ENCODE assay signal across 8 cellular contexts in genomic region chr19:48397636-48398328, GRCh38. TPM values are rescaled to one million over a fixed set of nuclear protein-coding genes. Genes with fewer than 3 reads are reported as not detected.
DNase-seq lines count a peak whose midpoint lies in the region; ATAC-seq and TF ChIP-seq lines count a peak whose summit lies in the region.

No MANE protein-coding gene starts in this region.

- peak overlapping the region; percentile 63 for H3K27ac ChIP-seq in C4-2B
- H3K27ac ChIP-seq in HUES64 (ENCODE audit: low read depth, low read length): no peak overlapping the region
- H3K27ac ChIP-seq in mammary epithelial cell (ENCODE audit: insufficient read depth, low read depth, low read length): no peak overlapping the region
- H3K27ac ChIP-seq in gastrocnemius medialis: no peak overlapping the region

- no peaks in the 10 kb centered on the region for H4K20me1 ChIP-seq in mammary epithelial cell (ENCODE audit: insufficient read depth, low read length)

- in situ Hi-C loops in mammary epithelial cell (cut with MboI; ENCODE audit: low sequenced_read_pairs in 2 of 2): no loop called here
- in situ Hi-C loops in gastrocnemius medialis (cut with MboI; ENCODE audit: low sequenced_read_pairs in 4 of 4): no loop called here

- ATAC-seq in natural killer cell (no peak), gastrocnemius medialis (no peak)

- H3K9me3 ChIP-seq in HUES64 (ENCODE audit: insufficient read depth, low read depth, low read length): no peaks in the 10 kb centered on the region
- no peaks in the 10 kb centered on the region for H3K9me3 ChIP-seq in mammary epithelial cell (replicated peaks; ENCODE audit: insufficient read depth, low read length)
- no peaks in the 10 kb centered on the region for H3K9me3 ChIP-seq in gastrocnemius medialis

- WGBS in HUES64: 25% methylated on average over 24 of the region's 24 CpGs
- 58% methylated on average over 14 of the region's 24 CpGs for WGBS in mammary epithelial cell (ENCODE audit: low coverage, missing lambda C conversion rate)

- H3K4me1 ChIP-seq in HUES64 (ENCODE audit: insufficient read depth, low read length) (peaks cover 17% of the 10 kb centered on the region), mammary epithelial cell (ENCODE audit: insufficient read depth, low read length) (peaks cover 21% of the 10 kb centered on the region), gastrocnemius medialis (peaks cover 0 to 16% of the 10 kb centered on the region in 2 donors)

- H3K4me2 ChIP-seq in mammary epithelial cell (ENCODE audit: insufficient read depth, low read depth, low read length): peak overlapping the region; percentile 58

- DNase-seq in mammary epithelial cell (no peak), natural killer cell (no peak), gastrocnemius medialis (no peak), NCI-H1048 (lab: John Stamatoyannopoulos, UW) (no peak), GM10248 (ENCODE audit: extremely low spot score) (no peak)
- no peak for DNase-seq in stimulated activated naive CD4-positive, alpha-beta T cell (lab: John Stamatoyannopoulos, UW)

- H3K27me3 ChIP-seq in HUES64 (ENCODE audit: insufficient read depth, low read length) (peaks cover 55% of the 10 kb centered on the region), mammary epithelial cell (ENCODE audit: insufficient read depth, low read length) (peaks cover 10% of the 10 kb centered on the region), gastrocnemius medialis (peaks cover 52 to 62% (median 54%) of the 10 kb centered on the region in 3 donors)

- no peak for TF ChIP-seq CTCF in C4-2B (conservative IDR thresholded peaks at IDR 0.05)
- TF ChIP-seq CTCF in mammary epithelial cell (conservative IDR thresholded peaks at IDR 0.05 in 1 of 2, IDR thresholded peaks at IDR 0.05 in 1 of 2; ENCODE audit: extremely low read depth in 1 of 2, insufficient read depth in 1 of 2, low read depth in 1 of 2, low read length in 2 of 2): no peak
- TF ChIP-seq CTCF in natural killer cell (IDR thresholded peaks at IDR 0.05): no peak
- no peak for TF ChIP-seq CTCF in gastrocnemius medialis (IDR thresholded peaks at IDR 0.05 in 4 of 5, conservative IDR thresholded peaks at IDR 0.05 in 1 of 5)
- TF ChIP-seq CTCF in GM10248 (IDR thresholded peaks at IDR 0.05; ENCODE audit: control extremely low read depth, extremely low read depth, low read depth, missing control alignments): no peak

- TF ChIP-seq POLR2A in gastrocnemius medialis (IDR thresholded peaks at IDR 0.05): no peak

- H3K4me3 ChIP-seq in HUES64 (ENCODE audit: low read length): peak overlapping the region; percentile 65
- peak overlapping the region; percentile 17 to 56 (median 54) for H3K4me3 ChIP-seq in mammary epithelial cell (replicated peaks in 1 of 3; ENCODE audit: insufficient read depth in 1 of 3, low read depth in 2 of 3, low read length in 3 of 3)
- H3K4me3 ChIP-seq in gastrocnemius medialis: peak overlapping the region in 2 of 4 donors; percentile 26 to 39

- peak overlapping the region; percentile 68 for H3K9ac ChIP-seq in HUES64 (ENCODE audit: low read depth, low read length)
- H3K9ac ChIP-seq in mammary epithelial cell (ENCODE audit: insufficient read depth, low read length): peak overlapping the region; percentile 44

- peaks cover 39 to 58% of the 10 kb centered on the region in 2 donors for H3K4me1 Mint-ChIP-seq in natural killer cell

- peak overlapping the region; percentile 68 for H2AFZ ChIP-seq in mammary epithelial cell (ENCODE audit: low read depth, low read length)

- CTCF ChIA-PET in mammary epithelial cell (lab: Charles Lee; ENCODE audit: low non-redundant PET): no interaction called here
- CTCF ChIA-PET in GM10248 (lab: Yijun Ruan, JAX): no interaction called here

- POLR2A ChIA-PET in GM10248 (lab: Yijun Ruan, JAX): no interaction called here

- intact Hi-C loops in mammary epithelial cell (cut with micrococcal nuclease) (loop anchor here (2.0 kb wide), 2 partner anchors 77 to 91 kb away; a partner anchor contains a TSS), natural killer cell (cut with micrococcal nuclease) (no loop called here), gastrocnemius medialis (cut with DNase I; ENCODE audit: low total_unique reads) (no loop called here)

- dilution Hi-C loops in mammary epithelial cell (cut with HindIII; ENCODE audit: low sequenced_read_pairs): no loop called here

- peaks cover 12 to 39% of the 10 kb centered on the region in 2 donors for H3K27me3 Mint-ChIP-seq in natural killer cell (ENCODE audit: low read depth in 2 of 2)

- H3K36me3 Mint-ChIP-seq in natural killer cell: no peaks in the 10 kb centered on the region

- H3K79me2 ChIP-seq in mammary epithelial cell (ENCODE audit: insufficient read depth, low read length): no peaks in the 10 kb centered on the region

- no TSS peak for BruUV-seq in mammary epithelial cell (replicated peaks; lab: Mats Ljungman, UMichigan)

- H3K9me3 Mint-ChIP-seq in natural killer cell: peaks cover 0 to 3% of the 10 kb centered on the region in 2 donors

- H3K36me3 ChIP-seq in HUES64 (ENCODE audit: insufficient read depth, low read length) (no peaks in the 10 kb centered on the region), mammary epithelial cell (ENCODE audit: insufficient read depth, low read length) (no peaks in the 10 kb centered on the region), gastrocnemius medialis (no peaks in the 10 kb centered on the region)

- peak overlapping the region; percentile 96 for H3K4me3 Mint-ChIP-seq in natural killer cell

- peak overlapping the region; percentile 79 to 82 for H3K27ac Mint-ChIP-seq in natural killer cell

RNA-seq across cellular contexts. Expression of gene GRIN2D, which starts 4.3 kb away (rescaled TPM):
- 1.4 TPM for polyA plus RNA-seq in HUES64 (2013, experiment 1 of 2)
- polyA plus RNA-seq in HUES64 (2013, experiment 2 of 2): 3.4 TPM
- total RNA-seq in mammary epithelial cell (under 1 TPM; 0.17 to 0.21 TPM), natural killer cell (under 1 TPM; 0.05 to 0.28 (median 0.07) TPM), gastrocnemius medialis (under 1 TPM in 3 of 4 donors, not detected in 1; 0.07 to 0.27 (median 0.09) TPM)
- polyA plus RNA-seq in mammary epithelial cell: 0.05 TPM
- 0.21 TPM for polyA minus RNA-seq in mammary epithelial cell

RNA-seq across cellular contexts. Expression of gene KDELR1, which starts 6.4 kb away (rescaled TPM):
- polyA plus RNA-seq in HUES64 (2013, experiment 1 of 2): 141 TPM
- 167 TPM for polyA plus RNA-seq in HUES64 (2013, experiment 2 of 2)
- total RNA-seq in mammary epithelial cell (100 to 1,000 TPM in 1 of 2 donors, 10 to 100 TPM in 1; 73.2 to 171 TPM), natural killer cell (10 to 100 TPM; 41.5 to 47.5 (median 46.0) TPM), gastrocnemius medialis (10 to 100 TPM; 44.9 to 64.7 (median 54.0) TPM)
- polyA plus RNA-seq in mammary epithelial cell: 112 TPM
- 262 TPM for polyA minus RNA-seq in mammary epithelial cell

RNA-seq across cellular contexts. Expression of gene SYNGR4, which starts 33.6 kb away (rescaled TPM):
- polyA plus RNA-seq in HUES64 (2013, experiment 1 of 2): 0.30 TPM
- not detected for polyA plus RNA-seq in HUES64 (2013, experiment 2 of 2)
- total RNA-seq in mammary epithelial cell (not detected), natural killer cell (not detected), gastrocnemius medialis (not detected)
- polyA plus RNA-seq in mammary epithelial cell: not detected
- polyA minus RNA-seq in mammary epithelial cell: not detected

RNA-seq across cellular contexts. Expression of gene TMEM143, which starts 34.0 kb away (rescaled TPM):
- polyA plus RNA-seq in HUES64 (2013, experiment 1 of 2): 7.1 TPM
- 8.2 TPM for polyA plus RNA-seq in HUES64 (2013, experiment 2 of 2)
- total RNA-seq in mammary epithelial cell (1 to 10 TPM; 4.5 to 9.0 TPM), natural killer cell (10 to 100 TPM; 10.2 to 12.3 (median 11.1) TPM), gastrocnemius medialis (10 to 100 TPM; 28.8 to 42.3 (median 40.7) TPM)
- 5.6 TPM for polyA plus RNA-seq in mammary epithelial cell
- polyA minus RNA-seq in mammary epithelial cell: 5.6 TPM

RNA-seq across cellular contexts. Expression of gene GRWD1, which starts 48.0 kb away (rescaled TPM):
- 31.0 TPM for polyA plus RNA-seq in HUES64 (2013, experiment 1 of 2)
- 25.9 TPM for polyA plus RNA-seq in HUES64 (2013, experiment 2 of 2)
- 10 to 100 TPM; 35.3 to 45.9 TPM for total RNA-seq in mammary epithelial cell
- polyA plus RNA-seq in mammary epithelial cell: 32.1 TPM
- polyA minus RNA-seq in mammary epithelial cell: 15.8 TPM
- 10 to 100 TPM; 14.2 to 29.0 (median 16.7) TPM for total RNA-seq in natural killer cell
- 10 to 100 TPM; 27.8 to 36.0 (median 31.2) TPM for total RNA-seq in gastrocnemius medialis
